Comparison of ENCODE assay signal across 8 cellular contexts in genomic region chr17:78759203-78759968, GRCh38. TPM values are rescaled to one million over a fixed set of nuclear protein-coding genes. Genes with fewer than 3 reads are reported as not detected.
DNase-seq lines count a peak whose midpoint lies in the region; ATAC-seq and TF ChIP-seq lines count a peak whose summit lies in the region.

No MANE protein-coding gene starts in this region.

- H3K9me3 ChIP-seq in heart right ventricle: peaks cover 0 to 5% (median 0%) of the 10 kb centered on the region in 11 donors

- DNase-seq in COR-L47 (lab: John Stamatoyannopoulos, UW): peak; percentile 44
- DNase-seq in NCI-H69 (lab: John Stamatoyannopoulos, UW): peak; percentile 41
- DNase-seq in activated T-cell treated with anti-CD3 and anti-CD28 coated beads, Interleukin-2, amount 50 U/mL, for 48 hours: peak; percentile 72 to 75
- peak; percentile 70 to 72 for DNase-seq in heart right ventricle
- DNase-seq in stimulated activated CD8-positive, alpha-beta memory T cell treated with anti-CD3 and anti-CD28 coated beads, Interleukin-15, amount 100 ng/mL, for 1 hour (ENCODE audit: low read depth): peak; percentile 69
- DNase-seq in NCI-H446 treated with DMSO at 0.1 percent for 48 hours (lab: John Stamatoyannopoulos, UW): no peak

- H3K27ac ChIP-seq in heart right ventricle: peak overlapping the region in 6 of 10 donors; percentile 31 to 84 (median 48)

- H3K4me3 ChIP-seq in heart right ventricle: peak overlapping the region in 1 of 10 donors; percentile 14

- H3K27me3 ChIP-seq in heart right ventricle: no peaks in the 10 kb centered on the region

- WGBS in heart right ventricle, 2 donors: 41 to 50% methylated on average over 11 of the region's 11 CpGs

- TF ChIP-seq CTCF in heart right ventricle (IDR thresholded peaks at IDR 0.05): no peak

- intact Hi-C loops in heart right ventricle (cut with DNase I): no loop called here

- ATAC-seq in HG02981 (IDR thresholded peaks at IDR 0.05; ENCODE audit: unreplicated experiment): peak; percentile 85
- peak; percentile 63 to 88 (median 76) for ATAC-seq in heart right ventricle
- ATAC-seq in HG03025 (IDR thresholded peaks at IDR 0.05; ENCODE audit: low FRiP score, unreplicated experiment): no peak

- H3K36me3 ChIP-seq in heart right ventricle: no peaks in the 10 kb centered on the region

- peaks cover 4 to 91% (median 46%) of the 10 kb centered on the region in 9 donors for H3K4me1 ChIP-seq in heart right ventricle

RNA-seq across cellular contexts. Expression of gene CYTH1, which starts 22.7 kb away (rescaled TPM):
- total RNA-seq in heart right ventricle: 10 to 100 TPM; 23.5 to 46.9 (median 34.8) TPM
- 10 to 100 TPM; 22.3 to 31.5 TPM for polyA plus RNA-seq in heart right ventricle
